ENCODE assay signal across 7 cellular contexts in genomic region chr4:83217721-83218522, GRCh38.
DNase-seq lines count a peak whose midpoint lies in the region; ATAC-seq lines count a peak whose summit lies in the region.

No MANE protein-coding gene starts in this region.

- in situ Hi-C loops in G401 (cut with HindIII; ENCODE audit: low sequenced_read_pairs): no loop called here

- peak overlapping the region; percentile 65 to 72 for H3K27ac Mint-ChIP-seq in natural killer cell treated with Interleukin-12 subunit alpha and Interleukin-12 subunit beta and Interleukin-15 and Interleukin-18, amount 100 ng/mL, for 72 hours

- ATAC-seq in GM19023 (IDR thresholded peaks at IDR 0.05; ENCODE audit: unreplicated experiment) (peak; percentile 74), HG02970 (IDR thresholded peaks at IDR 0.05; ENCODE audit: low FRiP score, unreplicated experiment) (peak; percentile 74)
- ATAC-seq in natural killer cell treated with Interleukin-12 subunit alpha and Interleukin-12 subunit beta and Interleukin-15 and Interleukin-18, amount 100 ng/mL, for 72 hours: peak; percentile 93 to 95

- H3K36me3 Mint-ChIP-seq in natural killer cell treated with Interleukin-12 subunit alpha and Interleukin-12 subunit beta and Interleukin-15 and Interleukin-18, amount 100 ng/mL, for 72 hours: peaks cover 4% of the 10 kb centered on the region

- H3K4me1 Mint-ChIP-seq in natural killer cell treated with Interleukin-12 subunit alpha and Interleukin-12 subunit beta and Interleukin-15 and Interleukin-18, amount 100 ng/mL, for 72 hours (ENCODE audit: low read depth in 2 of 2): peaks cover 67 to 79% of the 10 kb centered on the region in 2 donors

- no peaks in the 10 kb centered on the region for H3K9me3 Mint-ChIP-seq in natural killer cell treated with Interleukin-12 subunit alpha and Interleukin-12 subunit beta and Interleukin-15 and Interleukin-18, amount 100 ng/mL, for 72 hours

- H3K27me3 Mint-ChIP-seq in natural killer cell treated with Interleukin-12 subunit alpha and Interleukin-12 subunit beta and Interleukin-15 and Interleukin-18, amount 100 ng/mL, for 72 hours: no peaks in the 10 kb centered on the region

- peak; percentile 70 for DNase-seq in OCI-M1 (lab: John Stamatoyannopoulos, UW)
- peak; percentile 48 for DNase-seq in activated naive CD4-positive, alpha-beta T cell treated with anti-CD3 and anti-CD28 coated beads, Interleukin-2, amount 50 U/mL, for 16 hours
- DNase-seq in natural killer cell treated with Interleukin-12 subunit alpha and Interleukin-12 subunit beta and Interleukin-15 and Interleukin-18, amount 100 ng/mL, for 72 hours (ENCODE audit: low spot score): peak; percentile 86
- DNase-seq in G401 (ENCODE audit: low spot score): no peak
- no peak for DNase-seq in middle frontal gyrus (ENCODE audit: extremely low spot score, low spot score)

- H3K4me3 Mint-ChIP-seq in natural killer cell treated with Interleukin-12 subunit alpha and Interleukin-12 subunit beta and Interleukin-15 and Interleukin-18, amount 100 ng/mL, for 72 hours: peak overlapping the region; percentile 74

Comparison
In these comparisons a context has a peak if more than half of its experiments do, and no peak if none do; other contexts are left out.
1. DNase-seq: peak in OCI-M1 (single experiment), activated naive CD4-positive, alpha-beta T cell treated with anti-CD3 and anti-CD28 coated beads, Interleukin-2, amount 50 U/mL, for 16 hours (single experiment) and natural killer cell treated with Interleukin-12 subunit alpha and Interleukin-12 subunit beta and Interleukin-15 and Interleukin-18, amount 100 ng/mL, for 72 hours (single experiment); none in G401 (single experiment) and middle frontal gyrus (single experiment).
2. Peak in every context shown above with its lines, with median percentiles within 50 percentile points of each other: ATAC-seq.